ENCODE assay signal across 11 cellular contexts in genomic region chr6:11222385-11223277, GRCh38. TPM values are rescaled to one million over a fixed set of nuclear protein-coding genes. Genes with fewer than 3 reads are reported as not detected.
A peak's percentile ranks its signal among the peaks of the same experiment; 100 is the strongest.
DNase-seq lines count a peak whose midpoint lies in the region; ATAC-seq and TF ChIP-seq lines count a peak whose summit lies in the region.
"Had no signal": no experiment of that assay in that cellular context is flagged by ENCODE, and none has a peak within 500 bp of the region (broad histone marks: within the 10 kb centered on the region; RNA-seq: fewer than 3 reads in every experiment).

No MANE protein-coding gene starts in this region.

- TF ChIP-seq CTCF in Calu3 (IDR thresholded peaks at IDR 0.05; ENCODE audit: unreplicated experiment) = no peak
- TF ChIP-seq CTCF in chondrocyte (IDR thresholded peaks at IDR 0.05) = no peak
- TF ChIP-seq CTCF in psoas muscle (IDR thresholded peaks at IDR 0.05) = no peak
- TF ChIP-seq CTCF in PC-9 (conservative IDR thresholded peaks at IDR 0.05) = no peak

- BruUV-seq in Calu3 (replicated peaks; lab: Mats Ljungman, UMichigan) (no TSS peak), PC-9 (replicated peaks; lab: Mats Ljungman, UMichigan) (no TSS peak)

- H3K9me3 ChIP-seq in psoas muscle = no peaks in the 10 kb centered on the region
- no peaks in the 10 kb centered on the region for H3K9me3 ChIP-seq in PC-9 (ENCODE audit: insufficient read depth, low read depth)

- H3K9me3 Mint-ChIP-seq in Calu3 (ENCODE audit: low read depth, unreplicated experiment) (no peaks in the 10 kb centered on the region), chondrocyte (ENCODE audit: low read depth) (no peaks in the 10 kb centered on the region)
- H3K9me3 Mint-ChIP-seq: IgD-negative memory B cell had no signal

- no peaks in the 10 kb centered on the region for H3K27me3 Mint-ChIP-seq in Calu3 (ENCODE audit: unreplicated experiment)
- H3K27me3 Mint-ChIP-seq in chondrocyte (ENCODE audit: low read depth) = no peaks in the 10 kb centered on the region
- H3K27me3 Mint-ChIP-seq: IgD-negative memory B cell had no signal

- H3K4me1 Mint-ChIP-seq in Calu3 (ENCODE audit: low read depth, unreplicated experiment) (peaks cover 54% of the 10 kb centered on the region), chondrocyte (ENCODE audit: low read depth) (peaks cover 79% of the 10 kb centered on the region)

- H3K27ac Mint-ChIP-seq in Calu3 (ENCODE audit: unreplicated experiment) (peak overlapping the region; percentile 54), chondrocyte (ENCODE audit: unreplicated experiment) (peak overlapping the region; percentile 23)

- H3K36me3 ChIP-seq in psoas muscle (ENCODE audit: insufficient read depth in 1 of 2, low read depth in 1 of 2) (no peaks in the 10 kb centered on the region), PC-9 (ENCODE audit: low read depth) (peaks cover 14% of the 10 kb centered on the region; the same call in 1 of the 2 replicates)

- no peak for DNase-seq in Calu3
- peak; percentile 52 for DNase-seq in MV-4-11 (lab: John Stamatoyannopoulos, UW)
- no peak for DNase-seq in chondrocyte (ENCODE audit: low spot score)
- DNase-seq in psoas muscle = no peak
- no peak for DNase-seq in stimulated activated naive CD4-positive, alpha-beta T cell treated with Interleukin-2 at 50 U/mL for 16 hours (lab: John Stamatoyannopoulos, UW)
- no peak for DNase-seq in AML-193 (lab: John Stamatoyannopoulos, UW)
- no peak for DNase-seq in PC-9
- DNase-seq: brain microvascular endothelial cell, COR-L47 had no signal

- H3K4me3 Mint-ChIP-seq in Calu3 (ENCODE audit: low read depth, unreplicated experiment) (no peak overlapping the region), chondrocyte (ENCODE audit: unreplicated experiment) (no peak overlapping the region)

- 74 to 82% (median 80%) methylated on average over 5 of the region's 5 CpGs for WGBS in psoas muscle, 3 donors

- H3K36me3 Mint-ChIP-seq in Calu3 (ENCODE audit: insufficient read depth, unreplicated experiment) (peaks cover 40% of the 10 kb centered on the region), chondrocyte (ENCODE audit: low read depth) (peaks cover 12% of the 10 kb centered on the region)

- peaks cover 96% of the 10 kb centered on the region for H3K79me2 ChIP-seq in PC-9 (ENCODE audit: low read depth)

- ATAC-seq in psoas muscle (no peak), GM19455 (IDR thresholded peaks at IDR 0.05; ENCODE audit: unreplicated experiment) (no peak)

- peaks cover under 1% of the 10 kb centered on the region for H3K4me1 ChIP-seq in psoas muscle
- H3K4me1 ChIP-seq in PC-9 (replicated peaks; ENCODE audit: insufficient read depth) = peaks cover 6% of the 10 kb centered on the region; the same call in 1 of the 2 replicates

- no peak overlapping the region for H2AFZ ChIP-seq in PC-9

- CTCF ChIA-PET in Calu3 (lab: Charles Lee) = no interaction called here
- CTCF ChIA-PET in PC-9 (lab: Charles Lee) = interaction anchor here (0.6 kb wide), 1 partner anchor 78 kb away, joined by 3 read pairs; no protein-coding TSS in a partner anchor

- H3K27ac ChIP-seq in psoas muscle = peak overlapping the region; percentile 65
- H3K27ac ChIP-seq in PC-9 = no peak overlapping the region
- H3K27ac ChIP-seq: brain microvascular endothelial cell had no signal

- H4K20me1 ChIP-seq in PC-9 (ENCODE audit: insufficient read depth) = no peaks in the 10 kb centered on the region; the same call in 1 of the 2 replicates

- H3K9me2 ChIP-seq in PC-9 (ENCODE audit: insufficient read depth) = no peaks in the 10 kb centered on the region

- intact Hi-C loops in Calu3 (cut with micrococcal nuclease; ENCODE audit: unreplicated experiment) = no loop called here
- intact Hi-C loops in psoas muscle (cut with DNase I) = no loop called here
- intact Hi-C loops in PC-9 (cut with micrococcal nuclease; ENCODE audit: unreplicated experiment) = no loop called here

- H3K27me3 ChIP-seq in psoas muscle (ENCODE audit: insufficient read depth in 3 of 3, low read length in 2 of 3) (no peaks in the 10 kb centered on the region), PC-9 (ENCODE audit: insufficient read depth, low read depth) (no peaks in the 10 kb centered on the region)
- H3K27me3 ChIP-seq: brain microvascular endothelial cell had no signal

- POLR2A ChIA-PET in PC-9 (lab: Charles Lee; ENCODE audit: unreplicated experiment) = interaction anchor here (0.6 to 0.7 kb wide), 4 partner anchors 10 to 747 kb away, joined by 3 to 10 read pairs (median 6); partner anchors contain the start of gene NEDD9

- H3K4me3 ChIP-seq in psoas muscle = no peak overlapping the region
- no peak overlapping the region for H3K4me3 ChIP-seq in PC-9

- no peaks in the 10 kb centered on the region for H3F3A ChIP-seq in PC-9 (ENCODE audit: insufficient read depth, low read depth)

- H3K4me2 ChIP-seq in PC-9 = no peak overlapping the region

RNA-seq across cellular contexts. Expression of gene NEDD9, which starts 9.8 kb away (rescaled TPM):
- total RNA-seq in Calu3 (2022) (18.2 and 28.1 TPM in 2 replicates), chondrocyte (23.2 to 42.0 TPM (median 25.2 TPM) in 3 replicates), psoas muscle (10 to 100 TPM; 11.2 to 15.7 (median 12.8) TPM), PC-9 (2021) (35.8 and 57.5 TPM in 2 replicates)
- 10 to 100 TPM in 1 of 3 donors, 1 to 10 TPM in 2; 9.0 to 11.0 (median 10.0) TPM for polyA plus RNA-seq in psoas muscle
